Comparison of ENCODE assay signal across 8 cellular contexts in the genomic region with DNA sequence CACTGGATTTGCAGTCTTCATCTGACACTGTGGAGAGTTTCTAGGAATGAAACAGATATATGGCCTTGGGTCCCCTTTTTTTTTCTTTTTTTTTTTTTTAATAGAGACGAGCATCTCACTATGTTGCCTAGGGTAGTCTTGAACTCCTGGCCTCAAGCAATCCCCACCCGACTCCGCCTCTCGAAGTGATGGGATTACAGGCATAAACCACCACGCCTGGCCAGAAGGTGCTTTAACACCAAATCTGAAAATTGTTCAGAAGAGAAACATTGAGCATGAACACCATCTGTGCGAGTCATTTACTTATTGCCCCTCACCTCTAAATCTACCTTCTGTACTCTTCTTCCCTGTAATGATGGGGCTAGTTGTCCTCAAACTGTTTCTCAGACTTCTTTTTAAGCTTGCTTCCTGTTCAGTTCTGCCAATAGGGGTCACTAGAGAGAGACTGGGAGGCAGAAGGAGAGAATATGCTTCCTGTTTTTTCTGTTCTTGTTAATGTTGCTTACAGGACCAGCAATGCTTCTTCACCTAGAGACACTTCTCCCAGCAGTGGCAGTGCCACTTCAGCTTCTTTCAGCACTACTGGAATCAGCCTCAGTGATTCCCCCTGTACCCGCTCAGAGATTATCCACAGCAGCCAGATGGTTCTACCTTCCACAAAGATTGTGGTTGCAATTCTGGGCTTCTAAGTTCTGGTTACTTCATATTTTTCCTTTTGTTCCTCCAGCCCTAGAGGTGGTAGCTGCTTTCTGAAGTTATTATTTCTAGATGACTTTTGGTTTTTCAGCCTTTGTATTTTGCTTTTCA. TPM values are rescaled to one million over a fixed set of nuclear protein-coding genes. Genes with fewer than 3 reads are reported as not detected.
A peak's percentile ranks its signal among the peaks of the same experiment; 100 is the strongest.
DNase-seq lines count a peak whose midpoint lies in the region; ATAC-seq and TF ChIP-seq lines count a peak whose summit lies in the region.

No MANE protein-coding gene starts in this region.

- peaks cover 2% of the 10 kb centered on the region for H3K9me3 ChIP-seq in RWPE2 (ENCODE audit: severe bottlenecking)

- peak overlapping the region in 2 of 10 donors; percentile 8 to 25 for H3K4me3 Mint-ChIP-seq in naive thymus-derived CD8-positive, alpha-beta T cell

- DNase-seq in NCI-H2081 (lab: John Stamatoyannopoulos, UW) (peak; percentile 17 to 34), NCI-H2081 treated with DMSO at 0.1 percent for 48 hours (lab: John Stamatoyannopoulos, UW) (no peak), HT-29 (ENCODE audit: low spot score) (peak; percentile 90), RWPE2 (ENCODE audit: low spot score) (no peak), epithelial cell of esophagus (ENCODE audit: low read depth) (peak; percentile 70)
- DNase-seq in naive thymus-derived CD8-positive, alpha-beta T cell: peak in 6 of 10 donors; percentile 4 to 63 (median 46)

- peaks cover 0 to 17% (median under 1%) of the 10 kb centered on the region in 9 donors for H3K9me3 Mint-ChIP-seq in naive thymus-derived CD8-positive, alpha-beta T cell

- H3K27ac Mint-ChIP-seq in naive thymus-derived CD8-positive, alpha-beta T cell: peak overlapping the region in 6 of 10 donors; percentile 23 to 82 (median 64)

- no peak overlapping the region for H3K27ac ChIP-seq in RWPE2 (ENCODE audit: poor library complexity, severe bottlenecking)

- ATAC-seq in RWPE2 (ENCODE audit: low read depth) (no peak), HG03025 (IDR thresholded peaks at IDR 0.05; ENCODE audit: low FRiP score, unreplicated experiment) (no peak), HG03460 (IDR thresholded peaks at IDR 0.05; ENCODE audit: unreplicated experiment) (no peak)
- ATAC-seq in naive thymus-derived CD8-positive, alpha-beta T cell: peak; percentile 66 to 79

- peaks cover 5 to 21% (median 14%) of the 10 kb centered on the region in 3 donors for H3K36me3 Mint-ChIP-seq in naive thymus-derived CD8-positive, alpha-beta T cell

- H3K4me3 ChIP-seq in RWPE2 (ENCODE audit: severe bottlenecking): no peak overlapping the region
- no peak overlapping the region for H3K4me3 ChIP-seq in epithelial cell of esophagus (ENCODE audit: low read length)

- peak; percentile 76 for TF ChIP-seq CTCF in RWPE2 (IDR thresholded peaks at IDR 0.05; ENCODE audit: poor library complexity, severe bottlenecking)
- peak; percentile 75 for TF ChIP-seq CTCF in epithelial cell of esophagus (IDR thresholded peaks at IDR 0.05; ENCODE audit: insufficient read depth, low read depth, low read length, missing control alignments)

- H3K4me1 ChIP-seq in RWPE2 (ENCODE audit: insufficient read depth, poor library complexity, severe bottlenecking): peaks cover 29% of the 10 kb centered on the region

- H3K27me3 Mint-ChIP-seq in naive thymus-derived CD8-positive, alpha-beta T cell: no peaks in the 10 kb centered on the region

- H3K36me3 ChIP-seq in RWPE2 (ENCODE audit: low read depth): peaks cover 8% of the 10 kb centered on the region

- POLR2A ChIA-PET in naive thymus-derived CD8-positive, alpha-beta T cell (lab: Charles Lee): interaction anchor here (0.9 to 3.4 kb wide), 5 partner anchors 21 to 85 kb away, joined by 3 to 20 read pairs (median 4); a partner anchor contains a TSS

- peaks cover 11 to 28% (median 17%) of the 10 kb centered on the region in 4 donors for H3K4me1 Mint-ChIP-seq in naive thymus-derived CD8-positive, alpha-beta T cell

- no peaks in the 10 kb centered on the region for H3K27me3 ChIP-seq in RWPE2 (ENCODE audit: insufficient read depth, poor library complexity, severe bottlenecking)

RNA-seq across cellular contexts. Expression of a gene that starts 20.8 kb away (rescaled TPM):
- total RNA-seq in HT-29 (2014; rRNA removed; shearing (Covaris generic)): 16.1 and 16.6 TPM in 2 replicates
- total RNA-seq in naive thymus-derived CD8-positive, alpha-beta T cell: 100 to 1,000 TPM; 173 to 175 TPM
- polyA plus RNA-seq in naive thymus-derived CD8-positive, alpha-beta T cell: 10 to 100 TPM; 14.6 to 18.6 (median 17.0) TPM

Comparison
In these comparisons a context has a peak if more than half of its experiments do, and no peak if none do; other contexts are left out.
1. DNase-seq: peak in NCI-H2081 (2 of 2), HT-29 (single experiment), epithelial cell of esophagus (single experiment) and naive thymus-derived CD8-positive, alpha-beta T cell (6 of 10); none in NCI-H2081 treated with DMSO at 0.1 percent for 48 hours (single experiment) and RWPE2 (single experiment).
2. ATAC-seq: peak in naive thymus-derived CD8-positive, alpha-beta T cell (2 of 2); none in RWPE2 (single experiment), HG03025 (single experiment) and HG03460 (single experiment).